Comparison of ENCODE assay signal across 15 cellular contexts in the genomic region with DNA sequence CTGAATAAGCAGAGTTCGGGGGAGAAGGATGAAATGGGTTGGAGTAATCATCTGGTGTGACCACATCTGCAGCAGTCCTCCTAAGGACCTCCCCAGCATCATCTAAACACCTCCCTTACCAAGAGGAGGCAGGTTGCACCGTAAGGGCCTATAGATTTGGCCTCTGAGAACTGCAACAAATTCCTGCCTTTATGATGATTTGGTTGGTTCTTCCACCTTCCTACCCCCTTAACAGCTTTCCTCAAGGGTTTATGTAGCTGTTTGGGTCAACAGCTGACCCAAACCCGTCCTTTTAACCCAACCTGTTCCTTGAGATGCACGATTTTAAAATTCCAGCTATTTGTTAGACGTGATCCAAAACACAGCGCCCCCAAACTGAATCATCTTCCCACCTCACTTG. TPM values are rescaled to one million over a fixed set of nuclear protein-coding genes. Genes with fewer than 3 reads are reported as not detected.
DNase-seq lines count a peak whose midpoint lies in the region; ATAC-seq and TF ChIP-seq lines count a peak whose summit lies in the region.
"Had no signal": no experiment of that assay in that cellular context is flagged by ENCODE, and none has a peak within 500 bp of the region (broad histone marks: within the 10 kb centered on the region; RNA-seq: fewer than 3 reads in every experiment).

No MANE protein-coding gene starts in this region.

- no peaks in the 10 kb centered on the region for H3K9me3 ChIP-seq in PC-9 (ENCODE audit: insufficient read depth, low read depth)
- no peaks in the 10 kb centered on the region for H3K9me3 ChIP-seq in fibroblast of lung (ENCODE audit: control insufficient read depth, insufficient read depth, low read depth, low read length)
- H3K9me3 ChIP-seq: HAP-1, testis had no signal

- peaks cover 9% of the 10 kb centered on the region for H3K4me1 Mint-ChIP-seq in activated naive CD8-positive, alpha-beta T cell (ENCODE audit: low read depth)
- peaks cover 6% of the 10 kb centered on the region for H3K4me1 Mint-ChIP-seq in activated naive CD8-positive, alpha-beta T cell treated with anti-CD3 and anti-CD28 coated beads, Interleukin-2, amount 50 U/mL, for 24 hours
- H3K4me1 Mint-ChIP-seq in stimulated activated memory B cell treated with anti-CD40 and anti-IgM and Interleukin-4, amounts not matched to agents 10 μg/mL and 1 μg/mL and 100 μg/mL, for 72 hours: peaks cover 23% of the 10 kb centered on the region

- H3K79me2 ChIP-seq in PC-9 (ENCODE audit: low read depth) (no peaks in the 10 kb centered on the region), fibroblast of lung (ENCODE audit: control insufficient read depth, insufficient read depth, low read length) (no peaks in the 10 kb centered on the region)

- TF ChIP-seq CTCF in PC-9 (conservative IDR thresholded peaks at IDR 0.05) (no peak), fibroblast of lung (conservative IDR thresholded peaks at IDR 0.05 in 1 of 2, IDR thresholded peaks at IDR 0.05 in 1 of 2; ENCODE audit: low read depth in 1 of 2, low read length in 2 of 2) (no peak)

- H3K9me2 ChIP-seq in PC-9 (ENCODE audit: insufficient read depth): no peaks in the 10 kb centered on the region

- H3K36me3 ChIP-seq in PC-9 (ENCODE audit: low read depth) (peaks cover 13% of the 10 kb centered on the region; the same call in 1 of the 2 replicates), fibroblast of lung (ENCODE audit: control insufficient read depth, insufficient read depth, low read length) (peaks cover 17% of the 10 kb centered on the region)

- peaks cover 81% of the 10 kb centered on the region for H3F3A ChIP-seq in PC-9 (ENCODE audit: insufficient read depth, low read depth)

- no peak for DNase-seq in activated naive CD8-positive, alpha-beta T cell treated with anti-CD3 and anti-CD28 coated beads, Interleukin-2, amount 50 U/mL, for 24 hours
- DNase-seq in PC-9 (no peak), fibroblast of lung (ENCODE audit: low read depth in 2 of 2) (no peak), NCI-H1694 (lab: John Stamatoyannopoulos, UW) (no peak)
- no peak for DNase-seq in activated CD8-positive, alpha-beta memory T cell treated with anti-CD3 and anti-CD28 coated beads for 24 hours
- DNase-seq: activated CD4-positive, alpha-beta T cell treated with anti-CD3 and anti-CD28 coated beads, Interleukin-2, amount 10 ng/mL, durations not matched to agents 7 days and 5 days; activated gamma-delta T cell treated with Interleukin-2 at 50 U/mL for 16 hours; NCI-H2081; T-helper 9 cell; testis had no signal

- no peak overlapping the region for H3K9ac ChIP-seq in fibroblast of lung (ENCODE audit: insufficient read depth, low read length)

- H3K27me3 ChIP-seq in PC-9 (ENCODE audit: insufficient read depth, low read depth): no peaks in the 10 kb centered on the region
- H3K27me3 ChIP-seq in fibroblast of lung (ENCODE audit: control insufficient read depth, insufficient read depth, low read length): no peaks in the 10 kb centered on the region
- H3K27me3 ChIP-seq: testis had no signal

- no peak overlapping the region for H3K4me3 Mint-ChIP-seq in activated naive CD8-positive, alpha-beta T cell
- no peak overlapping the region for H3K4me3 Mint-ChIP-seq in activated naive CD8-positive, alpha-beta T cell treated with anti-CD3 and anti-CD28 coated beads, Interleukin-2, amount 50 U/mL, for 24 hours
- no peak overlapping the region for H3K4me3 Mint-ChIP-seq in stimulated activated memory B cell treated with anti-CD40 and anti-IgM and Interleukin-4, amounts not matched to agents 10 μg/mL and 1 μg/mL and 100 μg/mL, for 72 hours
- H3K4me3 Mint-ChIP-seq: activated CD4-positive, alpha-beta T cell treated with anti-CD3 and anti-CD28 coated beads, Interleukin-2, amount 10 ng/mL, durations not matched to agents 7 days and 5 days had no signal

- no peaks in the 10 kb centered on the region for H3K9me3 Mint-ChIP-seq in activated naive CD8-positive, alpha-beta T cell (ENCODE audit: low read depth)
- H3K9me3 Mint-ChIP-seq in activated naive CD8-positive, alpha-beta T cell treated with anti-CD3 and anti-CD28 coated beads, Interleukin-2, amount 50 U/mL, for 24 hours: no peaks in the 10 kb centered on the region
- H3K9me3 Mint-ChIP-seq in stimulated activated memory B cell treated with anti-CD40 and anti-IgM and Interleukin-4, amounts not matched to agents 10 μg/mL and 1 μg/mL and 100 μg/mL, for 72 hours: no peaks in the 10 kb centered on the region
- H3K9me3 Mint-ChIP-seq: activated CD4-positive, alpha-beta T cell treated with anti-CD3 and anti-CD28 coated beads, Interleukin-2, amount 10 ng/mL, durations not matched to agents 7 days and 5 days had no signal

- no peak for ATAC-seq in activated naive CD8-positive, alpha-beta T cell treated with anti-CD3 and anti-CD28 coated beads, Interleukin-2, amount 50 U/mL, for 24 hours
- ATAC-seq in stimulated activated memory B cell treated with anti-CD40 and anti-IgM and Interleukin-4, amounts not matched to agents 10 μg/mL and 1 μg/mL and 100 μg/mL, for 72 hours: no peak
- ATAC-seq in HG03354 (IDR thresholded peaks at IDR 0.05; ENCODE audit: poor library complexity, severe bottlenecking, unreplicated experiment): no peak

- H3K27me3 Mint-ChIP-seq in activated naive CD8-positive, alpha-beta T cell: no peaks in the 10 kb centered on the region
- no peaks in the 10 kb centered on the region for H3K27me3 Mint-ChIP-seq in activated naive CD8-positive, alpha-beta T cell treated with anti-CD3 and anti-CD28 coated beads, Interleukin-2, amount 50 U/mL, for 24 hours
- H3K27me3 Mint-ChIP-seq in stimulated activated memory B cell treated with anti-CD40 and anti-IgM and Interleukin-4, amounts not matched to agents 10 μg/mL and 1 μg/mL and 100 μg/mL, for 72 hours: no peaks in the 10 kb centered on the region
- H3K27me3 Mint-ChIP-seq: activated CD4-positive, alpha-beta T cell treated with anti-CD3 and anti-CD28 coated beads, Interleukin-2, amount 10 ng/mL, durations not matched to agents 7 days and 5 days had no signal

- peak overlapping the region; percentile 10; the same call in 1 of the 2 replicates for H3K27ac ChIP-seq in PC-9
- H3K27ac ChIP-seq in fibroblast of lung (ENCODE audit: insufficient read depth, low read length): peak overlapping the region; percentile 69

- H4K20me1 ChIP-seq in PC-9 (ENCODE audit: insufficient read depth) (no peaks in the 10 kb centered on the region), fibroblast of lung (ENCODE audit: control insufficient read depth, extremely low read depth, insufficient read depth, low read length) (no peaks in the 10 kb centered on the region)

- H3K4me1 ChIP-seq in PC-9 (replicated peaks; ENCODE audit: insufficient read depth) (peaks cover 7% of the 10 kb centered on the region; the same call in 1 of the 2 replicates), fibroblast of lung (ENCODE audit: control insufficient read depth, extremely low read depth, insufficient read depth, low read length) (peaks cover 27% of the 10 kb centered on the region)

- H2AFZ ChIP-seq in PC-9 (no peak overlapping the region), fibroblast of lung (ENCODE audit: low read length) (no peak overlapping the region)

- POLR2A ChIA-PET in PC-9 (lab: Charles Lee; ENCODE audit: unreplicated experiment): interaction anchor here (0.7 kb wide), 1 partner anchor 65 kb away, joined by 22 read pairs; no protein-coding TSS in a partner anchor

- intact Hi-C loops in PC-9 (cut with micrococcal nuclease; ENCODE audit: unreplicated experiment): no loop called here

- BruUV-seq in PC-9 (replicated peaks; lab: Mats Ljungman, UMichigan): no TSS peak

- no peak overlapping the region for H3K4me2 ChIP-seq in PC-9
- peak overlapping the region; percentile 29 for H3K4me2 ChIP-seq in fibroblast of lung (ENCODE audit: extremely low read depth, insufficient read depth, low read length)

- H3K4me3 ChIP-seq in PC-9: no peak overlapping the region
- H3K4me3 ChIP-seq in fibroblast of lung (replicated peaks in 1 of 4; ENCODE audit: control extremely low read depth in 1 of 4, insufficient read depth in 1 of 4, low read depth in 3 of 4, low read length in 4 of 4): no peak overlapping the region
- H3K4me3 ChIP-seq: HAP-1, skin epidermis, testis had no signal

- CTCF ChIA-PET in PC-9 (lab: Charles Lee): no interaction called here

- peaks cover 16% of the 10 kb centered on the region for H3K36me3 Mint-ChIP-seq in activated naive CD8-positive, alpha-beta T cell
- H3K36me3 Mint-ChIP-seq in activated naive CD8-positive, alpha-beta T cell treated with anti-CD3 and anti-CD28 coated beads, Interleukin-2, amount 50 U/mL, for 24 hours (ENCODE audit: low read depth): peaks cover 36% of the 10 kb centered on the region
- peaks cover 67% of the 10 kb centered on the region for H3K36me3 Mint-ChIP-seq in stimulated activated memory B cell treated with anti-CD40 and anti-IgM and Interleukin-4, amounts not matched to agents 10 μg/mL and 1 μg/mL and 100 μg/mL, for 72 hours

- peak overlapping the region; percentile 64 for H3K27ac Mint-ChIP-seq in activated naive CD8-positive, alpha-beta T cell
- no peak overlapping the region for H3K27ac Mint-ChIP-seq in activated naive CD8-positive, alpha-beta T cell treated with anti-CD3 and anti-CD28 coated beads, Interleukin-2, amount 50 U/mL, for 24 hours
- H3K27ac Mint-ChIP-seq in stimulated activated memory B cell treated with anti-CD40 and anti-IgM and Interleukin-4, amounts not matched to agents 10 μg/mL and 1 μg/mL and 100 μg/mL, for 72 hours: peak overlapping the region; percentile 65

RNA-seq across cellular contexts. Expression of a gene that starts 58.2 kb away (rescaled TPM):
- total RNA-seq in PC-9 (2021): 42.2 and 56.5 TPM in 2 replicates
- 41.6 and 55.8 TPM in 2 replicates for total RNA-seq in fibroblast of lung
- 53.8 and 62.5 TPM in 2 replicates for polyA plus RNA-seq in fibroblast of lung
- polyA plus RNA-seq in fibroblast of lung (2012): 41.1 and 43.4 TPM in 2 replicates
- 18.3 and 26.3 TPM in 2 replicates for polyA minus RNA-seq in fibroblast of lung (ENCODE audit: low replicate concordance)

RNA-seq across cellular contexts. Expression of a gene that starts 58.4 kb away (rescaled TPM):
- total RNA-seq in PC-9 (2021) (7.5 and 8.6 TPM in 2 replicates), fibroblast of lung (2.6 and 5.0 TPM in 2 replicates)
- polyA plus RNA-seq in fibroblast of lung: 1.3 and 1.7 TPM in 2 replicates
- 1.1 TPM in 2 replicates for polyA plus RNA-seq in fibroblast of lung (2012)
- 0.59 and 7.7 TPM in 2 replicates for polyA minus RNA-seq in fibroblast of lung (ENCODE audit: low replicate concordance)
